Comparison of ENCODE assay signal across 12 cellular contexts in genomic region chr5:67164856-67165523, GRCh38. TPM values are rescaled to one million over a fixed set of nuclear protein-coding genes. Genes with fewer than 3 reads are reported as not detected.
A peak's percentile ranks its signal among the peaks of the same experiment; 100 is the strongest.
DNase-seq lines count a peak whose midpoint lies in the region; ATAC-seq, FAIRE-seq and TF ChIP-seq lines count a peak whose summit lies in the region.
"Had no signal": no experiment of that assay in that cellular context is flagged by ENCODE, and none has a peak within 500 bp of the region (broad histone marks: within the 10 kb centered on the region; RNA-seq: fewer than 3 reads in every experiment).

No MANE protein-coding gene starts in this region.

- no peak overlapping the region for H3K4ac ChIP-seq in mesenchymal stem cell (ENCODE audit: low read depth in 1 of 2, low read length in 2 of 2)

- no peak for DNase-seq in stimulated activated naive CD8-positive, alpha-beta T cell treated with anti-CD3 and anti-CD28 coated beads, Interleukin-15, Interleukin-2, amounts not matched to agents 100 U/mL and 50 U/mL, for 24 hours
- no peak for DNase-seq in activated T-helper 1 cell treated with anti-CD3 and anti-CD28 coated beads, Interleukin-12 subunit alpha, Interleukin-12 subunit beta, Interleukin-2, Interleukin-4 antibody, amounts not matched to agents 30 ng/mL and 10 ng/mL and 1 ng/mL, durations not matched to agents 14 hours and 24 hours and 36 hours (ENCODE audit: low spot score)
- DNase-seq in mesenchymal stem cell, result no peak
- no peak for DNase-seq in vagina (ENCODE audit: extremely low spot score in 2 of 2)
- DNase-seq in NCI-H2107 (lab: John Stamatoyannopoulos, UW), result no peak
- no peak for DNase-seq in DMS 273 (lab: John Stamatoyannopoulos, UW; ENCODE audit: unreplicated experiment)
- no peak for DNase-seq in GM12892 (ENCODE audit: insufficient read length)
- DNase-seq: foreskin fibroblast, NCI-H510A treated with DMSO at 0.1 percent for 48 hours had no signal

- H3K4me1 ChIP-seq in mesenchymal stem cell (ENCODE audit: control insufficient read depth, insufficient read depth, low read depth, low read length) (no peaks in the 10 kb centered on the region), vagina (peaks cover 45% of the 10 kb centered on the region)

- H4K91ac ChIP-seq in mesenchymal stem cell (ENCODE audit: low read length), result no peak overlapping the region

- H3K23ac ChIP-seq in mesenchymal stem cell (ENCODE audit: low read length in 2 of 2), result no peak overlapping the region

- H2AFZ ChIP-seq in mesenchymal stem cell (ENCODE audit: low read depth, low read length), result no peak overlapping the region

- H2BK5ac ChIP-seq in mesenchymal stem cell (ENCODE audit: low read depth, low read length, poor library complexity, severe bottlenecking), result no peak overlapping the region

- no peak for TF ChIP-seq CTCF in vagina (IDR thresholded peaks at IDR 0.05)

- no peak overlapping the region for H3K9ac ChIP-seq in mesenchymal stem cell (ENCODE audit: low read length)

- no peak overlapping the region for H2BK15ac ChIP-seq in mesenchymal stem cell (ENCODE audit: low read depth, poor library complexity, severe bottlenecking)

- H3K27ac ChIP-seq in mesenchymal stem cell (ENCODE audit: low read length, poor library complexity, severe bottlenecking) (no peak overlapping the region), vagina (peak overlapping the region; percentile 76)

- no peak for ATAC-seq in stimulated activated naive CD8-positive, alpha-beta T cell treated with anti-CD3 and anti-CD28 coated beads, Interleukin-15, Interleukin-2, amounts not matched to agents 100 U/mL and 50 U/mL, for 24 hours

- no peak overlapping the region for H2AK5ac ChIP-seq in mesenchymal stem cell (ENCODE audit: low read length, severe bottlenecking)

- H2BK12ac ChIP-seq in mesenchymal stem cell (ENCODE audit: low read length in 2 of 2), result no peak overlapping the region

- FAIRE-seq in GM12892 (lab: Jason Lieb, UNC), result no peak
- FAIRE-seq: astrocyte had no signal

- H2BK120ac ChIP-seq in mesenchymal stem cell (ENCODE audit: low read depth, low read length), result no peak overlapping the region

- peak overlapping the region; percentile 66 for H3K4me3 Mint-ChIP-seq in stimulated activated naive CD8-positive, alpha-beta T cell treated with anti-CD3 and anti-CD28 coated beads, Interleukin-15, Interleukin-2, amounts not matched to agents 100 ng/mL and 50 ng/mL, for 24 hours
- peak overlapping the region; percentile 91 for H3K4me3 Mint-ChIP-seq in activated T-helper 1 cell treated with anti-CD3 and anti-CD28 coated beads, Interleukin-12 subunit alpha, Interleukin-12 subunit beta, Interleukin-2, Interleukin-4 antibody, amounts not matched to agents 30 ng/mL and 10 ng/mL and 1 ng/mL, durations not matched to agents 14 hours and 24 hours and 36 hours

- peaks cover 45 to 66% of the 10 kb centered on the region in 2 experiments for H3K36me3 ChIP-seq in mesenchymal stem cell (ENCODE audit: control insufficient read depth in 1 of 2, insufficient read depth in 2 of 2, low read depth in 1 of 2, low read length in 2 of 2)
- H3K36me3 ChIP-seq in vagina, result peaks cover 0 to 33% of the 10 kb centered on the region in 2 donors

- H4K8ac ChIP-seq in mesenchymal stem cell (ENCODE audit: low read length), result peak overlapping the region; percentile 19

- 96% methylated on average over 15 of the region's 17 CpGs for WGBS in mesenchymal stem cell

- H3K9me3 ChIP-seq in mesenchymal stem cell (ENCODE audit: control insufficient read depth, low read length) (no peaks in the 10 kb centered on the region), vagina (no peaks in the 10 kb centered on the region)

- intact Hi-C loops in activated T-helper 1 cell treated with anti-CD3 and anti-CD28 coated beads, Interleukin-12 subunit alpha, Interleukin-12 subunit beta, Interleukin-2, Interleukin-4 antibody, amounts not matched to agents 30 ng/mL and 10 ng/mL and 1 ng/mL, durations not matched to agents 14 hours and 24 hours and 36 hours (cut with micrococcal nuclease), result loop anchor here (5.0 kb wide), 4 partner anchors 128 to 1722 kb away; partner anchors contain the start of gene PIK3R1
- intact Hi-C loops in vagina (cut with DNase I), result no loop called here

- peak overlapping the region; percentile 96 for H3K27ac Mint-ChIP-seq in stimulated activated naive CD8-positive, alpha-beta T cell treated with anti-CD3 and anti-CD28 coated beads, Interleukin-15, Interleukin-2, amounts not matched to agents 100 ng/mL and 50 ng/mL, for 24 hours
- peak overlapping the region; percentile 94 for H3K27ac Mint-ChIP-seq in activated T-helper 1 cell treated with anti-CD3 and anti-CD28 coated beads, Interleukin-12 subunit alpha, Interleukin-12 subunit beta, Interleukin-2, Interleukin-4 antibody, amounts not matched to agents 30 ng/mL and 10 ng/mL and 1 ng/mL, durations not matched to agents 14 hours and 24 hours and 36 hours

- H3K9me3 Mint-ChIP-seq in stimulated activated naive CD8-positive, alpha-beta T cell treated with anti-CD3 and anti-CD28 coated beads, Interleukin-15, Interleukin-2, amounts not matched to agents 100 ng/mL and 50 ng/mL, for 24 hours, result no peaks in the 10 kb centered on the region
- H3K9me3 Mint-ChIP-seq in activated T-helper 1 cell treated with anti-CD3 and anti-CD28 coated beads, Interleukin-12 subunit alpha, Interleukin-12 subunit beta, Interleukin-2, Interleukin-4 antibody, amounts not matched to agents 30 ng/mL and 10 ng/mL and 1 ng/mL, durations not matched to agents 14 hours and 24 hours and 36 hours, result no peaks in the 10 kb centered on the region

- H3K14ac ChIP-seq in mesenchymal stem cell (ENCODE audit: low read length in 2 of 2), result no peak overlapping the region

- no peaks in the 10 kb centered on the region for H3K27me3 ChIP-seq in mesenchymal stem cell (ENCODE audit: control insufficient read depth in 1 of 2, insufficient read depth in 1 of 2, low read length in 2 of 2)
- no peaks in the 10 kb centered on the region for H3K27me3 ChIP-seq in vagina

- peaks cover 31% of the 10 kb centered on the region for H3K36me3 Mint-ChIP-seq in stimulated activated naive CD8-positive, alpha-beta T cell treated with anti-CD3 and anti-CD28 coated beads, Interleukin-15, Interleukin-2, amounts not matched to agents 100 ng/mL and 50 ng/mL, for 24 hours (ENCODE audit: low read depth)
- H3K36me3 Mint-ChIP-seq in activated T-helper 1 cell treated with anti-CD3 and anti-CD28 coated beads, Interleukin-12 subunit alpha, Interleukin-12 subunit beta, Interleukin-2, Interleukin-4 antibody, amounts not matched to agents 30 ng/mL and 10 ng/mL and 1 ng/mL, durations not matched to agents 14 hours and 24 hours and 36 hours (ENCODE audit: low read depth), result peaks cover 38% of the 10 kb centered on the region

- no peaks in the 10 kb centered on the region for H3K27me3 Mint-ChIP-seq in stimulated activated naive CD8-positive, alpha-beta T cell treated with anti-CD3 and anti-CD28 coated beads, Interleukin-15, Interleukin-2, amounts not matched to agents 100 ng/mL and 50 ng/mL, for 24 hours
- H3K27me3 Mint-ChIP-seq in activated T-helper 1 cell treated with anti-CD3 and anti-CD28 coated beads, Interleukin-12 subunit alpha, Interleukin-12 subunit beta, Interleukin-2, Interleukin-4 antibody, amounts not matched to agents 30 ng/mL and 10 ng/mL and 1 ng/mL, durations not matched to agents 14 hours and 24 hours and 36 hours (ENCODE audit: insufficient read depth), result no peaks in the 10 kb centered on the region

- no peak overlapping the region for H3K18ac ChIP-seq in mesenchymal stem cell (ENCODE audit: low read depth in 1 of 2, low read length in 2 of 2)

- no peak overlapping the region for H3K4me2 ChIP-seq in mesenchymal stem cell (ENCODE audit: low read length, poor library complexity, severe bottlenecking)

- TF ChIP-seq POLR2A in vagina (IDR thresholded peaks at IDR 0.05), result no peak
- no peak for TF ChIP-seq POLR2A in GM12892 (IDR thresholded peaks at IDR 0.05; ENCODE audit: low read depth, low read length)

- H3K4me1 Mint-ChIP-seq in stimulated activated naive CD8-positive, alpha-beta T cell treated with anti-CD3 and anti-CD28 coated beads, Interleukin-15, Interleukin-2, amounts not matched to agents 100 ng/mL and 50 ng/mL, for 24 hours (ENCODE audit: low read depth), result peaks cover 63% of the 10 kb centered on the region
- H3K4me1 Mint-ChIP-seq in activated T-helper 1 cell treated with anti-CD3 and anti-CD28 coated beads, Interleukin-12 subunit alpha, Interleukin-12 subunit beta, Interleukin-2, Interleukin-4 antibody, amounts not matched to agents 30 ng/mL and 10 ng/mL and 1 ng/mL, durations not matched to agents 14 hours and 24 hours and 36 hours (ENCODE audit: low read depth), result peaks cover 87% of the 10 kb centered on the region

- H3K4me3 ChIP-seq in mesenchymal stem cell (ENCODE audit: insufficient read depth in 1 of 2, low read depth in 1 of 2, low read length in 2 of 2) (no peak overlapping the region), vagina (no peak overlapping the region)

- peaks cover 2% of the 10 kb centered on the region for H3K79me1 ChIP-seq in mesenchymal stem cell (replicated peaks; ENCODE audit: low read length, poor library complexity, severe bottlenecking)

RNA-seq across cellular contexts. Expression of gene CD180, which starts 31.6 kb away (rescaled TPM):
- 0.54 and 1.4 TPM in 2 replicates for total RNA-seq in activated T-helper 1 cell treated with anti-CD3 and anti-CD28 coated beads, Interleukin-12 subunit alpha, Interleukin-12 subunit beta, Interleukin-2, Interleukin-4 antibody, amounts not matched to agents 30 ng/mL and 10 ng/mL and 1 ng/mL, durations not matched to agents 14 hours and 24 hours and 36 hours
- polyA plus RNA-seq in mesenchymal stem cell (2013, experiment 1 of 2), result not detected
- polyA plus RNA-seq in mesenchymal stem cell (2013, experiment 2 of 2), result not detected
- total RNA-seq in vagina, result 2.0 TPM
- 2.0 TPM for polyA plus RNA-seq in GM12892 (2012; ENCODE audit: missing spikeins)
- total RNA-seq: astrocyte, pulmonary artery endothelial cell had no signal
